In the genomic region with DNA sequence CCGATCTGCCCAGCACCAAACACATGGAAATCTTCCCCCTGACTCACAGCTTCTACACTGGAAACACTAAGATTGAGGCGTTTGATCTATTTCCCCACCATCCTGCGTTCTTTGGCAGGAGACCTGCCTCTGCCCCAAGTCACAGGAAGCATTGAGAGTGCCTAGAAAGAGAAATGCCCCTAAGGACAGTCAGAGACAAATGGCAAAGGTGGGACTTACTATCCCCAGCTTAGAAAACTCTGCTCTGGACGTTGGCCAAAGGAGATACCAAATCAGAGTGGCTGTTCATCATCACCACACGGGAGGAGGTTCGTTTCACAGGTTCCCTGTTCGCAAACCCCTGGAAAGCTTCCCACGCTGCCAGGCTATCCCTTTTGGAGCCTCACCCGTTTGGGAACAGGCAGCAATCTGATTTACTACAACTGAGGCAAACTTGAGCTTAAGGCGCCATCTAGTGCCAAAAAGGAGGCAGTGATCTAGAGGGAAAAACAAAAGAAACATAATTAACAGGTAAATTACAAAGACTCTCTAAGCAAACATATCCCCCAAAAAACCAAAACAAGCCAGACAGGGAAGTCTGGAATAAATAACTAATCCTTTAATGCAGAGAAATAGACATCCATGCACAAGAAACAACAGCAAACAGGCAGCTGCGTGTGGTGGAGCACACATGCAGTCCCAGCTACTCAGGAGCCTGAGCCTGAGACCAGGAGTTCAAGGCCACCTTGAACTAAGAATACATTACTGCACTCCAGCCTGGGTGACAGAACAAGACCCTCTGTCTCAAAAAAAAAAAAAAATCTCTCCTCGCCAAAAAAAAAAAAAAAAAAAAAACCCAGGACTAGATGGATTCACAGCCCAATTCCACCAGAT, we compare ENCODE assay signal across 8 cellular contexts. TPM values are rescaled to one million over a fixed set of nuclear protein-coding genes. Genes with fewer than 3 reads are reported as not detected.
A peak's percentile ranks its signal among the peaks of the same experiment; 100 is the strongest.
DNase-seq lines count a peak whose midpoint lies in the region; TF ChIP-seq lines count a peak whose summit lies in the region.

No MANE protein-coding gene starts in this region.

- peak; percentile 68 for TF ChIP-seq CTCF in GM12864 (IDR thresholded peaks at IDR 0.05; ENCODE audit: low read depth, low read length, missing control alignments)

- H3K4me3 ChIP-seq in GM12864 (ENCODE audit: low read depth, low read length) = no peak overlapping the region

- DNase-seq in AG08395 (ENCODE audit: low spot score) = peak; percentile 70
- DNase-seq in GM12864 (ENCODE audit: low read depth) = no peak
- peak; percentile 44 for DNase-seq in NCI-H345 (lab: John Stamatoyannopoulos, UW)
- DNase-seq in dermis blood vessel endothelial cell = peak; percentile 67
- DNase-seq in renal cortical epithelial cell (ENCODE audit: low read depth) = peak; percentile 31
- DNase-seq in NK-92 treated with Interleukin-12 subunit alpha and Interleukin-12 subunit beta, amount 100 ng/mL, for 24 hours (lab: John Stamatoyannopoulos, UW) = no peak
- DNase-seq in activated CD8-positive, alpha-beta memory T cell treated with anti-CD3 and anti-CD28 coated beads, Interleukin-2, amount 50 U/mL, for 48 hours = no peak
- DNase-seq in NCI-H2196 (lab: John Stamatoyannopoulos, UW; ENCODE audit: unreplicated experiment) = no peak

RNA-seq across cellular contexts. Expression of a gene that starts 48.4 kb away (rescaled TPM):
- total RNA-seq in dermis blood vessel endothelial cell = 32.0 and 52.5 TPM in 2 replicates
- 59.6 and 79.9 TPM in 2 replicates for total RNA-seq in renal cortical epithelial cell

Comparison
In these comparisons a context has a peak if more than half of its experiments do, and no peak if none do; other contexts are left out.
1. DNase-seq: peak in AG08395 (single experiment), NCI-H345 (single experiment), dermis blood vessel endothelial cell (single experiment) and renal cortical epithelial cell (single experiment); none in GM12864 (single experiment), NK-92 treated with Interleukin-12 subunit alpha and Interleukin-12 subunit beta, amount 100 ng/mL, for 24 hours (single experiment), activated CD8-positive, alpha-beta memory T cell treated with anti-CD3 and anti-CD28 coated beads, Interleukin-2, amount 50 U/mL, for 48 hours (single experiment) and NCI-H2196 (single experiment).